Comparison of ENCODE assay signal across 27 cellular contexts in genomic region chr18:79617521-79618500, GRCh38.
DNase-seq lines count a peak whose midpoint lies in the region; ATAC-seq and TF ChIP-seq lines count a peak whose summit lies in the region.
"Had no signal": no experiment of that assay in that cellular context is flagged by ENCODE, and none has a peak within 500 bp of the region (broad histone marks: within the 10 kb centered on the region; RNA-seq: fewer than 3 reads in every experiment).

No MANE protein-coding gene starts in this region.

- in situ Hi-C loops in brain microvascular endothelial cell (cut with HindIII; ENCODE audit: low pct_ligation_motif_present, low sequenced_read_pairs), result no loop called here

- CTCF ChIA-PET in activated CD4-positive, alpha-beta T cell treated with anti-CD3 and anti-CD28 coated beads for 36 hours (lab: Charles Lee), result no interaction called here
- CTCF ChIA-PET in CD8-positive, alpha-beta T cell (lab: Charles Lee), result no interaction called here

- no peaks in the 10 kb centered on the region for H3K36me3 ChIP-seq in CD8-positive, alpha-beta T cell (ENCODE audit: insufficient read depth, low read length)
- H3K36me3 ChIP-seq in osteoblast (ENCODE audit: insufficient read depth, low read length) (no peaks in the 10 kb centered on the region), brain microvascular endothelial cell (replicated peaks) (no peaks in the 10 kb centered on the region)
- H3K36me3 ChIP-seq: ovary, WERI-Rb-1 had no signal

- H3K4me1 Mint-ChIP-seq in activated CD4-positive, alpha-beta T cell treated with anti-CD3 and anti-CD28 coated beads for 36 hours, result no peaks in the 10 kb centered on the region
- no peaks in the 10 kb centered on the region for H3K4me1 Mint-ChIP-seq in CD8-positive, alpha-beta T cell (ENCODE audit: low read depth)
- no peaks in the 10 kb centered on the region for H3K4me1 Mint-ChIP-seq in endothelial cell (ENCODE audit: unreplicated experiment)
- H3K4me1 Mint-ChIP-seq: activated CD4-positive, alpha-beta T cell treated with anti-CD3 and anti-CD28 coated beads, Interleukin-2, amount 10 ng/mL, durations not matched to agents 7 days and 5 days had no signal

- H3K9me3 Mint-ChIP-seq in activated CD4-positive, alpha-beta T cell treated with anti-CD3 and anti-CD28 coated beads for 36 hours (ENCODE audit: low read depth), result peaks cover 2% of the 10 kb centered on the region
- no peaks in the 10 kb centered on the region for H3K9me3 Mint-ChIP-seq in CD8-positive, alpha-beta T cell
- no peaks in the 10 kb centered on the region for H3K9me3 Mint-ChIP-seq in endothelial cell (ENCODE audit: unreplicated experiment)
- H3K9me3 Mint-ChIP-seq: activated CD4-positive, alpha-beta T cell treated with anti-CD3 and anti-CD28 coated beads, Interleukin-2, amount 10 ng/mL, durations not matched to agents 7 days and 5 days; CD4-positive, alpha-beta T cell; nephron had no signal

- no peak for DNase-seq in activated CD4-positive, alpha-beta T cell treated with anti-CD3 and anti-CD28 coated beads for 36 hours
- DNase-seq in activated CD4-positive, alpha-beta T cell treated with anti-CD3 and anti-CD28 coated beads, Interleukin-2, amount 50 U/mL, for 48 hours, result no peak
- DNase-seq in CD8-positive, alpha-beta T cell, result no peak
- DNase-seq in endothelial cell (ENCODE audit: low spot score) (peak; percentile 9), osteoblast (ENCODE audit: insufficient read length, low spot score, missing footprints) (peak; percentile 55), SIG-M5 treated with dmso at 0.1 percent for 504 hours (lab: John Stamatoyannopoulos, UW; ENCODE audit: unreplicated experiment) (no peak), brain microvascular endothelial cell (no peak)
- DNase-seq: activated CD4-positive, alpha-beta T cell treated with anti-CD3 and anti-CD28 coated beads, Interleukin-2, amount 10 ng/mL, durations not matched to agents 7 days and 5 days; activated naive CD4-positive, alpha-beta T cell treated with Interleukin-2 at 50 U/mL for 16 hours; activated T-cell treated with anti-CD3 and anti-CD28 coated beads, Interleukin-2, amount 50 U/mL, for 48 hours; anterior cingulate cortex; CD4-positive, alpha-beta T cell; central memory CD4-positive, alpha-beta T cell; DMS 273 treated with DMSO at 0.1 percent for 48 hours; GOT3; MV-4-11; NCI-H146; NCI-H446 treated with DMSO at 0.1 percent for 48 hours; retina; stimulated activated CD4-positive, alpha-beta T cell treated with anti-CD3 and anti-CD28 coated beads, Interleukin-4, amount 100 ng/mL, for 24 hours; stimulated activated naive CD4-positive, alpha-beta T cell; testis; WERI-Rb-1 had no signal

- no peak overlapping the region for H2AFZ ChIP-seq in osteoblast (ENCODE audit: low read length)

- no peaks in the 10 kb centered on the region for H3K79me2 ChIP-seq in osteoblast (ENCODE audit: insufficient read depth, low read length)

- H4K20me1 ChIP-seq in osteoblast (ENCODE audit: insufficient read depth, low read length), result no peaks in the 10 kb centered on the region

- H3K27ac Mint-ChIP-seq in activated CD4-positive, alpha-beta T cell treated with anti-CD3 and anti-CD28 coated beads for 36 hours, result no peak overlapping the region
- no peak overlapping the region for H3K27ac Mint-ChIP-seq in CD8-positive, alpha-beta T cell
- H3K27ac Mint-ChIP-seq in endothelial cell (ENCODE audit: unreplicated experiment), result no peak overlapping the region
- H3K27ac Mint-ChIP-seq: activated CD4-positive, alpha-beta T cell treated with anti-CD3 and anti-CD28 coated beads, Interleukin-2, amount 10 ng/mL, durations not matched to agents 7 days and 5 days; CD4-positive, alpha-beta T cell; nephron had no signal

- ATAC-seq in activated CD4-positive, alpha-beta T cell treated with anti-CD3 and anti-CD28 coated beads for 36 hours, result peak; percentile 30
- no peak for ATAC-seq in CD8-positive, alpha-beta T cell
- no peak for ATAC-seq in HG03442 (IDR thresholded peaks at IDR 0.05; ENCODE audit: unreplicated experiment)

- no peaks in the 10 kb centered on the region for H3K27me3 ChIP-seq in CD8-positive, alpha-beta T cell (ENCODE audit: insufficient read depth, low read length)
- no peaks in the 10 kb centered on the region for H3K27me3 ChIP-seq in osteoblast (ENCODE audit: insufficient read depth, low read length)
- no peaks in the 10 kb centered on the region for H3K27me3 ChIP-seq in brain microvascular endothelial cell (replicated peaks)
- H3K27me3 ChIP-seq: ovary, testis had no signal

- H3K4me1 ChIP-seq in CD8-positive, alpha-beta T cell (ENCODE audit: insufficient read depth, low read length), result no peaks in the 10 kb centered on the region
- H3K4me1 ChIP-seq in osteoblast (ENCODE audit: insufficient read depth, low read length), result no peaks in the 10 kb centered on the region
- H3K4me1 ChIP-seq: testis had no signal

- POLR2A ChIA-PET in activated CD4-positive, alpha-beta T cell treated with anti-CD3 and anti-CD28 coated beads for 36 hours (lab: Charles Lee), result no interaction called here
- POLR2A ChIA-PET in CD8-positive, alpha-beta T cell (lab: Charles Lee), result no interaction called here

- H3K27me3 Mint-ChIP-seq in activated CD4-positive, alpha-beta T cell treated with anti-CD3 and anti-CD28 coated beads for 36 hours, result no peaks in the 10 kb centered on the region
- H3K27me3 Mint-ChIP-seq in CD8-positive, alpha-beta T cell (ENCODE audit: low read depth), result peaks cover 11% of the 10 kb centered on the region
- H3K27me3 Mint-ChIP-seq in endothelial cell (ENCODE audit: unreplicated experiment), result peaks cover 3% of the 10 kb centered on the region
- H3K27me3 Mint-ChIP-seq: activated CD4-positive, alpha-beta T cell treated with anti-CD3 and anti-CD28 coated beads, Interleukin-2, amount 10 ng/mL, durations not matched to agents 7 days and 5 days; CD4-positive, alpha-beta T cell had no signal

- H3K27ac ChIP-seq in CD8-positive, alpha-beta T cell (ENCODE audit: low read depth, low read length), result no peak overlapping the region
- H3K27ac ChIP-seq in osteoblast (ENCODE audit: low read depth, low read length), result no peak overlapping the region
- H3K27ac ChIP-seq in brain microvascular endothelial cell, result no peak overlapping the region
- H3K27ac ChIP-seq: 22Rv1, testis, WERI-Rb-1 had no signal

- no peak overlapping the region for H3K4me3 Mint-ChIP-seq in activated CD4-positive, alpha-beta T cell treated with anti-CD3 and anti-CD28 coated beads for 36 hours
- peak overlapping the region; percentile 35 for H3K4me3 Mint-ChIP-seq in CD8-positive, alpha-beta T cell
- H3K4me3 Mint-ChIP-seq in endothelial cell (ENCODE audit: unreplicated experiment), result peak overlapping the region; percentile 75
- H3K4me3 Mint-ChIP-seq: activated CD4-positive, alpha-beta T cell treated with anti-CD3 and anti-CD28 coated beads, Interleukin-2, amount 10 ng/mL, durations not matched to agents 7 days and 5 days; CD4-positive, alpha-beta T cell; nephron had no signal

- H3K36me3 Mint-ChIP-seq in activated CD4-positive, alpha-beta T cell treated with anti-CD3 and anti-CD28 coated beads for 36 hours (ENCODE audit: low read depth), result no peaks in the 10 kb centered on the region
- H3K36me3 Mint-ChIP-seq in CD8-positive, alpha-beta T cell, result no peaks in the 10 kb centered on the region
- H3K36me3 Mint-ChIP-seq in endothelial cell (ENCODE audit: low read depth, unreplicated experiment), result no peaks in the 10 kb centered on the region

- no peak for TF ChIP-seq CTCF in CD8-positive, alpha-beta T cell (IDR thresholded peaks at IDR 0.05)
- TF ChIP-seq CTCF in endothelial cell (IDR thresholded peaks at IDR 0.05; ENCODE audit: unreplicated experiment) (no peak), osteoblast (IDR thresholded peaks at IDR 0.05; ENCODE audit: extremely low read depth, low read depth, low read length) (no peak), brain microvascular endothelial cell (IDR thresholded peaks at IDR 0.05; ENCODE audit: low read depth, low read length, missing control alignments) (no peak)

- H3K4me2 ChIP-seq in osteoblast (ENCODE audit: insufficient read depth, low read length), result no peak overlapping the region

- no peak overlapping the region for H3K4me3 ChIP-seq in CD8-positive, alpha-beta T cell (ENCODE audit: low read depth, low read length)
- H3K4me3 ChIP-seq in osteoblast (ENCODE audit: insufficient read depth, low read length), result no peak overlapping the region
- H3K4me3 ChIP-seq in brain microvascular endothelial cell (ENCODE audit: low read depth, low read length), result no peak overlapping the region
- H3K4me3 ChIP-seq: ovary had no signal

- intact Hi-C loops in activated CD4-positive, alpha-beta T cell treated with anti-CD3 and anti-CD28 coated beads for 36 hours (cut with DNase I, micrococcal nuclease), result no loop called here
- intact Hi-C loops in CD8-positive, alpha-beta T cell (cut with DNase I, micrococcal nuclease), result no loop called here

- H3K9me3 ChIP-seq in CD8-positive, alpha-beta T cell (ENCODE audit: low read length), result no peaks in the 10 kb centered on the region
- no peaks in the 10 kb centered on the region for H3K9me3 ChIP-seq in osteoblast (ENCODE audit: low read depth, low read length)
- H3K9me3 ChIP-seq: ovary, testis had no signal

Comparison
In these comparisons a context has a peak if more than half of its experiments do, and no peak if none do; other contexts are left out.
1. DNase-seq: peak in endothelial cell (single experiment) and osteoblast (single experiment); none in activated CD4-positive, alpha-beta T cell treated with anti-CD3 and anti-CD28 coated beads for 36 hours (single experiment), activated CD4-positive, alpha-beta T cell treated with anti-CD3 and anti-CD28 coated beads, Interleukin-2, amount 50 U/mL, for 48 hours (0 of 2), CD8-positive, alpha-beta T cell (0 of 7), SIG-M5 treated with dmso at 0.1 percent for 504 hours (single experiment) and brain microvascular endothelial cell (single experiment).